7 cellular contexts compared by ENCODE assay signal in genomic region chr14:76057914-76058313, GRCh38.
"Had no signal": no experiment of that assay in that cellular context is flagged by ENCODE, and none has a peak within 500 bp of the region (broad histone marks: within the 10 kb centered on the region; RNA-seq: fewer than 3 reads in every experiment).

No MANE protein-coding gene starts in this region.

- H3K4me3 ChIP-seq: K562 had no signal

- DNase-seq: IMR-90, KBM-7, KG1 had no signal

- H3K27ac ChIP-seq: HL-60, KMS-11 had no signal

- FAIRE-seq: HepG2, K562 had no signal

- H3K4me2 ChIP-seq: KMS-11 had no signal

- H3K9ac ChIP-seq: KMS-11 had no signal

- ATAC-seq: HepG2, K562 had no signal
